8 cellular contexts compared by ENCODE assay signal in the genomic region with DNA sequence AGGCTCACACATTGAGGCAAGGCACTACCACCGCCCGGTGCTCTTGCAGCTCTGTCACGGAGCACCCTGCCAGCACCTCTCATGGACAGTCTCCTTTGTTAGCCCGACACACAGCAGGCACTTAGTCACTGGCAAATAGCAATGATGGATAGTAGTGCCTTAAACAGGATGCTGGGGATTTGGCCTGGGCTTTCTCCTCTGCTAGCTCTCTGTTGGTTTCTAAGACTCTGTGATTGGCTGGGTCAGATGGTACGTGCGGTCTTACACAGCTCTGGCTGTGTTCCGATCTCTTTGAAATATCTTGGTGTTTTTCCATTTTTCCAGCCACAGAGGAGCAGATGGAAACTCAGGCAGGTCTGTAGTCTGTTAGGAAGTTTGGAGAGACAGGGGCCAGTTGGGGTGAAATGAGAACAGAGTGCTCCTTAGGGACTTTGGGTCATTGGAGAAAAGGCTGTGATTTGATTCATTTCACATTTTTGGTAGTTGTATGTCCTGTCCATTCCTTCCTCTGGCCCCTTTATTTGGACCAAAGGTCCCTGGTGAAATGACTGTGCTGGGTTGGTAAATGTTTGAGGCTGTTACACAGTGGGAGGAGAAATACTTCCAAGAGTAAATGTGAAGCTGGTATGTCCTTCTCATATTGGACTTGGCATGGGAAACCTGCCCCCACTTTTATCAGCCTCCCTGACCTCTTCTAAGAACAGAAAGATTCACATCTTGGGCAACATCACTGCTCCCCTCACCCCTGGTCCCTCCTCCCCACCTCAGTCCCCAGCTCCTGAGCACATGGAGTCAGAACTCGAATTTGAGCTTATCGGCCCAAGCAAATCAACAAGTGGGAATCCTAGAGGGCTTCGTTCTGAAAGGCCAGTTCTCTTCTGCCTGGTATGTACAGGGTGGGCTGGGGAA. TPM values are rescaled to one million over a fixed set of nuclear protein-coding genes. Genes with fewer than 3 reads are reported as not detected.
DNase-seq lines count a peak whose midpoint lies in the region; FAIRE-seq and TF ChIP-seq lines count a peak whose summit lies in the region.
"Had no signal": no experiment of that assay in that cellular context is flagged by ENCODE, and none has a peak within 500 bp of the region (broad histone marks: within the 10 kb centered on the region; RNA-seq: fewer than 3 reads in every experiment).

No MANE protein-coding gene starts in this region.

- H3K4me1 ChIP-seq in HUES64 (ENCODE audit: insufficient read depth, low read length) (peaks cover 53% of the 10 kb centered on the region), adrenal gland (replicated peaks in 1 of 2) (peaks cover 42 to 77% of the 10 kb centered on the region in 2 donors), kidney (ENCODE audit: control insufficient read depth in 1 of 2, insufficient read depth in 1 of 2, low read depth in 1 of 2, low read length in 2 of 2) (peaks cover 29 to 35% of the 10 kb centered on the region in 2 donors), testis (peaks cover 29% of the 10 kb centered on the region)

- H3K27me3 ChIP-seq in HUES64 (ENCODE audit: insufficient read depth, low read length) (peaks cover 10% of the 10 kb centered on the region), adrenal gland (no peaks in the 10 kb centered on the region), testis (no peaks in the 10 kb centered on the region)

- H3K4me3 ChIP-seq in HUES64 (ENCODE audit: low read length), result peak overlapping the region; percentile 36
- H3K4me3 ChIP-seq in adrenal gland, result peak overlapping the region in 1 of 4 donors; percentile 88
- H3K4me3 ChIP-seq in kidney (ENCODE audit: low read length in 2 of 2), result peak overlapping the region in 1 of 2 donors; percentile 6
- no peak overlapping the region for H3K4me3 ChIP-seq in testis

- WGBS in HUES64, result 52% methylated on average over 10 of the region's 10 CpGs
- 45 to 54% (median 50%) methylated on average over 6 to 10 of the region's 10 CpGs for WGBS in adrenal gland, 4 donors
- WGBS in testis, 2 donors, result 49 to 54% methylated on average over 10 of the region's 10 CpGs

- intact Hi-C loops in adrenal gland (cut with DNase I), result no loop called here
- intact Hi-C loops in kidney (cut with DNase I), result no loop called here
- intact Hi-C loops in testis (cut with DNase I; ENCODE audit: low total_unique reads), result no loop called here

- FAIRE-seq in kidney (lab: Jason Lieb, UNC), result no peak

- peak; percentile 35 to 48 for TF ChIP-seq POLR2A in adrenal gland (IDR thresholded peaks at IDR 0.05)
- TF ChIP-seq POLR2A in testis (IDR thresholded peaks at IDR 0.05), result no peak

- H3K9me3 ChIP-seq in HUES64 (ENCODE audit: insufficient read depth, low read depth, low read length) (peaks cover 6% of the 10 kb centered on the region; the same call in 1 of the 2 replicates), adrenal gland (replicated peaks in 1 of 3) (no peaks in the 10 kb centered on the region), kidney (ENCODE audit: control insufficient read depth in 1 of 2, low read length in 2 of 2) (no peaks in the 10 kb centered on the region), testis (no peaks in the 10 kb centered on the region)

- 0 out of 2 replicates have a peak, but pooled peaks cover 6% of the 10 kb centered on the region for H3K36me3 ChIP-seq in HUES64 (ENCODE audit: insufficient read depth, low read length)
- H3K36me3 ChIP-seq in adrenal gland (replicated peaks in 1 of 2), result no peaks in the 10 kb centered on the region
- no peaks in the 10 kb centered on the region for H3K36me3 ChIP-seq in kidney (ENCODE audit: control insufficient read depth in 1 of 2, insufficient read depth in 2 of 2, low read length in 2 of 2)
- no peaks in the 10 kb centered on the region for H3K36me3 ChIP-seq in testis (ENCODE audit: low read depth, missing control alignments)

- peak in 2 of 6 experiments; percentile 16 to 21 for TF ChIP-seq CTCF in adrenal gland (IDR thresholded peaks at IDR 0.05)
- no peak for TF ChIP-seq CTCF in kidney (IDR thresholded peaks at IDR 0.05; ENCODE audit: borderline replicate concordance, extremely low read depth, insufficient read depth)
- no peak for TF ChIP-seq CTCF in testis (IDR thresholded peaks at IDR 0.05)

- peak; percentile 53 to 93 (median 78) for DNase-seq in adrenal gland
- DNase-seq in kidney, result peak; percentile 84
- DNase-seq in testis, result no peak
- DNase-seq in NCI-H146 treated with DMSO at 0.1 percent for 48 hours (lab: John Stamatoyannopoulos, UW; ENCODE audit: unreplicated experiment), result no peak
- no peak for DNase-seq in retina
- no peak for DNase-seq in 8988T

- peak overlapping the region; percentile 33; the same call in 1 of the 2 replicates for H3K9ac ChIP-seq in HUES64 (ENCODE audit: low read depth, low read length)
- H3K9ac ChIP-seq in kidney (ENCODE audit: low read length in 2 of 2), result peak overlapping the region in 1 of 2 donors; percentile 71
- H3K9ac ChIP-seq: KMS-11 had no signal

- peak overlapping the region; percentile 64; the same call in 1 of the 2 replicates for H3K27ac ChIP-seq in HUES64 (ENCODE audit: low read depth, low read length)
- peak overlapping the region; percentile 61 to 96 (median 85) for H3K27ac ChIP-seq in adrenal gland
- peak overlapping the region; percentile 79 to 91 for H3K27ac ChIP-seq in kidney (ENCODE audit: low read depth in 2 of 2, low read length in 2 of 2)
- H3K27ac ChIP-seq in testis, result peak overlapping the region; percentile 69 to 90
- H3K27ac ChIP-seq: KMS-11 had no signal

RNA-seq across cellular contexts. Expression of gene SMIM3, which starts 3.4 kb away (rescaled TPM):
- polyA plus RNA-seq in HUES64 (2013, experiment 1 of 2), result 22.6 TPM
- 20.5 TPM for polyA plus RNA-seq in HUES64 (2013, experiment 2 of 2)
- total RNA-seq in adrenal gland, result 10 to 100 TPM; 22.1 to 57.4 (median 34.9) TPM
- polyA plus RNA-seq in adrenal gland, result 10 to 100 TPM; 22.1 to 25.7 (median 25.1) TPM
- 23.9 TPM for total RNA-seq in kidney
- polyA plus RNA-seq in kidney (ENCODE audit: insufficient read depth, low read depth, low replicate concordance), result 23.0 TPM
- 1 to 10 TPM; 8.1 to 8.8 TPM for total RNA-seq in testis
- 8.7 TPM for polyA plus RNA-seq in testis (ENCODE audit: insufficient read depth, low read depth, low replicate concordance)

RNA-seq across cellular contexts. Expression of gene DCTN4, which starts 23.1 kb away (rescaled TPM):
- 31.3 TPM for polyA plus RNA-seq in HUES64 (2013, experiment 1 of 2)
- 32.8 TPM for polyA plus RNA-seq in HUES64 (2013, experiment 2 of 2)
- total RNA-seq in adrenal gland (100 to 1,000 TPM in 1 of 8 donors, 10 to 100 TPM in 7; 54.1 to 113 (median 85.8) TPM), kidney (59.1 TPM), testis (10 to 100 TPM; 91.5 to 94.0 TPM)
- polyA plus RNA-seq in adrenal gland (10 to 100 TPM; 30.4 to 85.9 (median 32.7) TPM), kidney (ENCODE audit: insufficient read depth, low read depth, low replicate concordance) (17.5 TPM), testis (ENCODE audit: insufficient read depth, low read depth, low replicate concordance) (55.7 TPM)

Comparison
In these comparisons a context has a peak if more than half of its experiments do, and no peak if none do; other contexts are left out.
1. DNase-seq: peak in adrenal gland (7 of 7) and kidney (single experiment); none in testis (single experiment), NCI-H146 treated with DMSO at 0.1 percent for 48 hours (single experiment), retina (single experiment) and 8988T (single experiment).
2. Peak in every context shown above with its lines, with median percentiles within 50 percentile points of each other: H3K27ac ChIP-seq.